In genomic region chr1:238451006-238451405, GRCh38 we compare ENCODE assay signal across 15 cellular contexts.
"Had no signal": no experiment of that assay in that cellular context is flagged by ENCODE, and none has a peak within 500 bp of the region (broad histone marks: within the 10 kb centered on the region; RNA-seq: fewer than 3 reads in every experiment).

No MANE protein-coding gene starts in this region.

- DNase-seq: dermis blood vessel endothelial cell; erythroblast; foreskin melanocyte; heart left ventricle; hippocampal formation; kidney glomerular epithelial cell; mucosa of descending colon; naive thymus-derived CD8-positive, alpha-beta T cell; psoas muscle; spleen; stimulated activated CD4-positive, alpha-beta T cell treated with anti-CD3 and anti-CD28 coated beads, Interleukin-15, amount 100 ng/mL, for 24 hours; stimulated activated CD4-positive, alpha-beta T cell treated with anti-CD3 and anti-CD28 coated beads, Interleukin-1b, Interleukin-23, amount 100 ng/mL, for 48 hours; stimulated activated CD4-positive, alpha-beta T cell treated with anti-CD3 and anti-CD28 coated beads, Interleukin-4, amount 100 ng/mL, for 24 hours; testis; upper lobe of right lung had no signal
